ENCODE assay signal across 21 cellular contexts in genomic region chr7:40429821-40430220, GRCh38.
"Had no signal": no experiment of that assay in that cellular context is flagged by ENCODE, and none has a peak within 500 bp of the region (broad histone marks: within the 10 kb centered on the region; RNA-seq: fewer than 3 reads in every experiment).

No MANE protein-coding gene starts in this region.

- H3K4me3 ChIP-seq: body of pancreas, colonic mucosa, dorsolateral prefrontal cortex, esophagus muscularis mucosa, lung, thyroid gland, upper lobe of right lung had no signal

- H3K9me3 ChIP-seq: colonic mucosa, thyroid gland had no signal

- H3K4me1 ChIP-seq: body of pancreas, colonic mucosa, foreskin keratinocyte, thyroid gland, upper lobe of right lung had no signal

- DNase-seq: activated CD4-positive, alpha-beta memory T cell treated with anti-CD3 and anti-CD28 coated beads for 36 hours; activated CD4-positive, alpha-beta T cell treated with anti-CD3 and anti-CD28 coated beads for 48 hours; activated naive CD4-positive, alpha-beta T cell treated with anti-CD3 and anti-CD28 coated beads for 36 hours; activated naive CD8-positive, alpha-beta T cell treated with anti-CD3 and anti-CD28 coated beads, Interleukin-2, amount 10 ng/mL, durations not matched to agents 7 days and 5 days; activated T-cell treated with anti-CD3 and anti-CD28 coated beads, Interleukin-2, amount 50 U/mL, for 48 hours; body of pancreas; colonic mucosa; dorsolateral prefrontal cortex; effector memory CD8-positive, alpha-beta T cell; foreskin keratinocyte; natural killer cell; retina; stimulated activated CD4-positive, alpha-beta T cell treated with anti-CD3 and anti-CD28 coated beads, Interleukin-4, amount 100 ng/mL, for 4 hours; stimulated activated naive CD8-positive, alpha-beta T cell treated with anti-CD3 and anti-CD28 coated beads, Interleukin-15, Interleukin-2, amounts not matched to agents 100 U/mL and 50 U/mL, for 24 hours; SW 1271; T-helper 17 cell; thyroid gland; upper lobe of right lung had no signal

- H3K27me3 ChIP-seq: body of pancreas, colonic mucosa, dorsolateral prefrontal cortex, esophagus muscularis mucosa, foreskin keratinocyte, thyroid gland, upper lobe of right lung had no signal

- ATAC-seq: body of pancreas; effector memory CD8-positive, alpha-beta T cell; foreskin keratinocyte; left lobe of liver; natural killer cell; stimulated activated naive CD8-positive, alpha-beta T cell treated with anti-CD3 and anti-CD28 coated beads, Interleukin-15, Interleukin-2, amounts not matched to agents 100 U/mL and 50 U/mL, for 24 hours; T-helper 17 cell; upper lobe of right lung had no signal

- H3K27ac ChIP-seq: body of pancreas, colonic mucosa, dorsolateral prefrontal cortex, esophagus muscularis mucosa, foreskin keratinocyte, thyroid gland, upper lobe of right lung had no signal

- H3K36me3 ChIP-seq: colonic mucosa, esophagus muscularis mucosa, thyroid gland, upper lobe of right lung had no signal
